12 cellular contexts compared by ENCODE assay signal in genomic region chr7:100102950-100103840, GRCh38. TPM values are rescaled to one million over a fixed set of nuclear protein-coding genes. Genes with fewer than 3 reads are reported as not detected.
DNase-seq lines count a peak whose midpoint lies in the region; ATAC-seq, FAIRE-seq and TF ChIP-seq lines count a peak whose summit lies in the region.
"Had no signal": no experiment of that assay in that cellular context is flagged by ENCODE, and none has a peak within 500 bp of the region (broad histone marks: within the 10 kb centered on the region; RNA-seq: fewer than 3 reads in every experiment).

No MANE protein-coding gene starts in this region.

- in situ Hi-C loops in IMR-90 (cut with MboI; ENCODE audit: low sequenced_read_pairs) (no loop called here), HAP-1 (cut with MboI; ENCODE audit: low sequenced_read_pairs) (no loop called here)

- H3K79me2 ChIP-seq in astrocyte (ENCODE audit: insufficient read depth, low read length) = peaks cover 36% of the 10 kb centered on the region

- TF ChIP-seq RAD21 in IMR-90 (IDR thresholded peaks at IDR 0.05; ENCODE audit: low read length) = no peak

- no peak overlapping the region for H4K5ac ChIP-seq in IMR-90 (ENCODE audit: low read depth, low read length)

- H3K4me3 ChIP-seq in CD4-positive, CD25-positive, alpha-beta regulatory T cell (ENCODE audit: low read depth, low read length) = no peak overlapping the region
- H3K4me3 ChIP-seq in IMR-90 (ENCODE audit: insufficient read depth, low read depth, low read length) (no peak overlapping the region), astrocyte (ENCODE audit: insufficient read depth, low read depth, low read length) (peak overlapping the region; percentile 69), HAP-1 (no peak overlapping the region), upper lobe of left lung (no peak overlapping the region)
- H3K4me3 ChIP-seq in naive thymus-derived CD4-positive, alpha-beta T cell (ENCODE audit: low read length) = no peak overlapping the region

- intact Hi-C loops in IMR-90 (cut with micrococcal nuclease) = no loop called here
- intact Hi-C loops in naive thymus-derived CD4-positive, alpha-beta T cell (cut with micrococcal nuclease) = loop anchor here (5.0 to 10.0 kb wide), 5 partner anchors 482 to 1139 kb away; partner anchors contain the start of genes FAM200A (in 1 of the 2), FBXO24 (in 1 of the 2), LRCH4 (in 1 of the 2) and ZKSCAN5 (in 1 of the 2)

- H2BK15ac ChIP-seq in IMR-90 (ENCODE audit: low read depth, low read length) = peak overlapping the region; percentile 81; the same call in 2 of the 3 replicates

- H3K4ac ChIP-seq in IMR-90 (ENCODE audit: low read depth, low read length) = peak overlapping the region; percentile 96

- peaks cover 0 to 34% (median 22%) of the 10 kb centered on the region in 4 donors for H3K4me1 Mint-ChIP-seq in CD4-positive, CD25-positive, alpha-beta regulatory T cell
- peaks cover 22% of the 10 kb centered on the region for H3K4me1 Mint-ChIP-seq in astrocyte (ENCODE audit: low read depth, unreplicated experiment)
- H3K4me1 Mint-ChIP-seq in naive thymus-derived CD4-positive, alpha-beta T cell = peaks cover 21 to 35% (median 31%) of the 10 kb centered on the region in 7 donors

- H2BK5ac ChIP-seq in IMR-90 (ENCODE audit: low read depth, low read length, poor library complexity, severe bottlenecking) = peak overlapping the region; percentile 52

- peaks cover 21 to 41% of the 10 kb centered on the region in 2 experiments for H3K79me1 ChIP-seq in IMR-90 (ENCODE audit: low read depth in 1 of 2, low read length in 2 of 2)

- no TSS peak for BruUV-seq in IMR-90 (replicated peaks; lab: Mats Ljungman, UMichigan)

- 26% methylated on average over 6 of the region's 17 CpGs; no CpG with 5 or more reads in 1 of the 2 experiments for WGBS in IMR-90 (ENCODE audit: extremely low coverage in 2 of 2, insufficient read length in 1 of 2), 2 experiments
- 91 to 92% methylated on average over 15 to 17 of the region's 17 CpGs for WGBS in upper lobe of left lung, 2 donors

- peaks cover 29% of the 10 kb centered on the region for H3K4me1 ChIP-seq in CD4-positive, CD25-positive, alpha-beta regulatory T cell (ENCODE audit: control insufficient read depth, insufficient read depth, low read length, poor library complexity, severe bottlenecking)
- H3K4me1 ChIP-seq in IMR-90 (ENCODE audit: control insufficient read depth, insufficient read depth, low read length) (peaks cover 15% of the 10 kb centered on the region), astrocyte (ENCODE audit: insufficient read depth, low read length) (peaks cover 24% of the 10 kb centered on the region), HAP-1 (0 out of 2 replicates have a peak, but pooled peaks cover 4% of the 10 kb centered on the region), upper lobe of left lung (peaks cover 19 to 30% (median 21%) of the 10 kb centered on the region in 4 donors)
- H3K4me1 ChIP-seq in naive thymus-derived CD4-positive, alpha-beta T cell (ENCODE audit: control insufficient read depth in 2 of 2, insufficient read depth in 2 of 2, low read length in 2 of 2) = peaks cover 17 to 20% of the 10 kb centered on the region in 2 donors

- H2BK120ac ChIP-seq in IMR-90 (ENCODE audit: low read depth, low read length) = peak overlapping the region; percentile 88

- H3K27ac ChIP-seq in CD4-positive, CD25-positive, alpha-beta regulatory T cell (ENCODE audit: insufficient read depth, low read length, poor library complexity, severe bottlenecking) = no peak overlapping the region
- peak overlapping the region; percentile 80; the same call in 1 of the 2 replicates for H3K27ac ChIP-seq in IMR-90 (ENCODE audit: insufficient read depth, low read length)
- H3K27ac ChIP-seq in astrocyte (ENCODE audit: low read depth, low read length) = peak overlapping the region; percentile 66
- H3K27ac ChIP-seq in naive thymus-derived CD4-positive, alpha-beta T cell (ENCODE audit: low read depth, low read length) = no peak overlapping the region
- peak overlapping the region in 1 of 4 donors; percentile 93 for H3K27ac ChIP-seq in upper lobe of left lung
- H3K27ac ChIP-seq: foreskin keratinocyte, right lobe of liver had no signal

- no peaks in the 10 kb centered on the region for H3K27me3 ChIP-seq in CD4-positive, CD25-positive, alpha-beta regulatory T cell (ENCODE audit: control insufficient read depth, insufficient read depth, low read length)
- no peaks in the 10 kb centered on the region for H3K27me3 ChIP-seq in IMR-90 (ENCODE audit: control insufficient read depth, insufficient read depth, low read length)
- no peaks in the 10 kb centered on the region for H3K27me3 ChIP-seq in astrocyte (ENCODE audit: insufficient read depth, low read length)
- no peaks in the 10 kb centered on the region for H3K27me3 ChIP-seq in naive thymus-derived CD4-positive, alpha-beta T cell (ENCODE audit: control insufficient read depth in 2 of 2, insufficient read depth in 2 of 2, low read length in 2 of 2)
- H3K27me3 ChIP-seq in HAP-1 (ENCODE audit: low read depth) = no peaks in the 10 kb centered on the region
- no peaks in the 10 kb centered on the region for H3K27me3 ChIP-seq in upper lobe of left lung
- H3K27me3 ChIP-seq: foreskin keratinocyte, right lobe of liver had no signal

- no peak for FAIRE-seq in astrocyte (lab: Jason Lieb, UNC)

- H3K56ac ChIP-seq in IMR-90 (ENCODE audit: extremely low read depth, insufficient read depth, low read length) = no peak overlapping the region; the same call in 1 of the 2 replicates

- no peaks in the 10 kb centered on the region for H3K9me3 ChIP-seq in CD4-positive, CD25-positive, alpha-beta regulatory T cell (ENCODE audit: control insufficient read depth in 2 of 2, low read length in 2 of 2)
- H3K9me3 ChIP-seq in IMR-90 (ENCODE audit: control insufficient read depth, insufficient read depth, low read length) = no peaks in the 10 kb centered on the region
- no peaks in the 10 kb centered on the region for H3K9me3 ChIP-seq in astrocyte (ENCODE audit: insufficient read depth, low read depth, low read length)
- H3K9me3 ChIP-seq in naive thymus-derived CD4-positive, alpha-beta T cell (ENCODE audit: control insufficient read depth in 2 of 3, low read length in 3 of 3) = no peaks in the 10 kb centered on the region
- no peaks in the 10 kb centered on the region for H3K9me3 ChIP-seq in HAP-1
- no peaks in the 10 kb centered on the region for H3K9me3 ChIP-seq in upper lobe of left lung
- H3K9me3 ChIP-seq: right lobe of liver, thoracic aorta had no signal

- peak overlapping the region; percentile 67 to 96; a peak in 3 of 4 replicates for H4K8ac ChIP-seq in IMR-90 (ENCODE audit: low read depth in 2 of 2, low read length in 2 of 2)

- H3K9me1 ChIP-seq in IMR-90 (ENCODE audit: insufficient read depth, low read length) = peaks cover 5% of the 10 kb centered on the region; the same call in 1 of the 2 replicates

- peaks cover 21% of the 10 kb centered on the region for H3K36me3 ChIP-seq in CD4-positive, CD25-positive, alpha-beta regulatory T cell (ENCODE audit: control insufficient read depth, insufficient read depth, low read length)
- H3K36me3 ChIP-seq in IMR-90 (ENCODE audit: control insufficient read depth, insufficient read depth, low read length) = peaks cover 49% of the 10 kb centered on the region
- H3K36me3 ChIP-seq in astrocyte (ENCODE audit: insufficient read depth, low read length) = peaks cover 21% of the 10 kb centered on the region
- peaks cover 7 to 41% (median 16%) of the 10 kb centered on the region in 3 experiments for H3K36me3 ChIP-seq in naive thymus-derived CD4-positive, alpha-beta T cell (ENCODE audit: control insufficient read depth in 2 of 3, insufficient read depth in 3 of 3, low read length in 3 of 3)
- peaks cover 50% of the 10 kb centered on the region for H3K36me3 ChIP-seq in HAP-1 (replicated peaks)
- H3K36me3 ChIP-seq in upper lobe of left lung = peaks cover 7 to 66% (median 53%) of the 10 kb centered on the region in 4 donors

- H3K9me3 Mint-ChIP-seq in CD4-positive, CD25-positive, alpha-beta regulatory T cell = peaks cover 0 to 2% (median 0%) of the 10 kb centered on the region in 7 donors
- H3K9me3 Mint-ChIP-seq in astrocyte (ENCODE audit: unreplicated experiment) = no peaks in the 10 kb centered on the region
- H3K9me3 Mint-ChIP-seq in naive thymus-derived CD4-positive, alpha-beta T cell = peaks cover 0 to 5% (median 0%) of the 10 kb centered on the region in 11 donors

- peak overlapping the region; percentile 80; the same call in 1 of the 2 replicates for H2BK20ac ChIP-seq in IMR-90 (ENCODE audit: low read depth, low read length)

- peak overlapping the region; percentile 92 for H3K14ac ChIP-seq in IMR-90 (replicated peaks; ENCODE audit: low read depth, low read length)

- H4K91ac ChIP-seq in IMR-90 (ENCODE audit: insufficient read depth, low read depth, low read length) = peak overlapping the region; percentile 90; the same call in 1 of the 2 replicates

- CTCF ChIA-PET in IMR-90 (lab: Yijun Ruan, JAX) = no interaction called here
- CTCF ChIA-PET in naive thymus-derived CD4-positive, alpha-beta T cell (lab: Charles Lee) = interaction anchor here (0.6 kb wide), 1 partner anchor 106 kb away, joined by 4 read pairs; no protein-coding TSS in a partner anchor

- no peak for DNase-seq in CD4-positive, CD25-positive, alpha-beta regulatory T cell
- DNase-seq in IMR-90 (peak; percentile 97), astrocyte (ENCODE audit: low read depth) (peak; percentile 98), HAP-1 (ENCODE audit: low spot score in 2 of 2) (no peak), upper lobe of left lung (no peak)
- DNase-seq in naive thymus-derived CD4-positive, alpha-beta T cell = no peak
- no peak for DNase-seq in NK-92 treated with Interleukin-12 subunit alpha and Interleukin-12 subunit beta, amount 100 ng/mL, for 24 hours (lab: John Stamatoyannopoulos, UW)
- DNase-seq: foreskin keratinocyte, NCI-H2029 treated with DMSO at 0.1 percent for 48 hours, right lobe of liver had no signal

- H4K20me1 ChIP-seq in IMR-90 (ENCODE audit: insufficient read depth, low read length) (peaks cover 7% of the 10 kb centered on the region; the same call in 1 of the 2 replicates), astrocyte (ENCODE audit: insufficient read depth, low read length) (peaks cover 23% of the 10 kb centered on the region)

- peak overlapping the region in 2 of 3 donors; percentile 64 to 66 for H3K27ac Mint-ChIP-seq in CD4-positive, CD25-positive, alpha-beta regulatory T cell
- peak overlapping the region; percentile 93 for H3K27ac Mint-ChIP-seq in astrocyte (ENCODE audit: unreplicated experiment)
- H3K27ac Mint-ChIP-seq in naive thymus-derived CD4-positive, alpha-beta T cell = peak overlapping the region in 8 of 9 donors; percentile 9 to 86 (median 74)

- H3K4me3 Mint-ChIP-seq in CD4-positive, CD25-positive, alpha-beta regulatory T cell = peak overlapping the region; percentile 81 to 99 (median 88)
- H3K4me3 Mint-ChIP-seq in astrocyte (ENCODE audit: unreplicated experiment) = peak overlapping the region; percentile 93
- H3K4me3 Mint-ChIP-seq in naive thymus-derived CD4-positive, alpha-beta T cell = peak overlapping the region; percentile 58 to 95 (median 89)

- H3K4me2 ChIP-seq in IMR-90 (ENCODE audit: low read depth, low read length) = no peak overlapping the region
- peak overlapping the region; percentile 93 for H3K4me2 ChIP-seq in astrocyte (ENCODE audit: low read length)

- ATAC-seq in CD4-positive, CD25-positive, alpha-beta regulatory T cell (ENCODE audit: low read depth in 2 of 2) = no peak
- ATAC-seq in IMR-90 (ENCODE audit: low read depth) (peak; percentile 2; the same call in 1 of the 2 replicates), HG02973 (IDR thresholded peaks at IDR 0.05; ENCODE audit: unreplicated experiment) (no peak), upper lobe of left lung (ENCODE audit: low FRiP score in 2 of 2) (no peak)
- ATAC-seq in naive thymus-derived CD4-positive, alpha-beta T cell = no peak
- ATAC-seq: foreskin keratinocyte, right lobe of liver had no signal

- dilution Hi-C loops in IMR-90 (cut with HindIII; ENCODE audit: low sequenced_read_pairs, unreplicated experiment) = no loop called here

- H2AK5ac ChIP-seq in IMR-90 (ENCODE audit: low read depth, low read length) = peak overlapping the region; percentile 97

- H3K18ac ChIP-seq in IMR-90 (ENCODE audit: low read depth, low read length) = no peak overlapping the region

- H3K23ac ChIP-seq in IMR-90 (ENCODE audit: low read depth, low read length) = peak overlapping the region; percentile 91; the same call in 1 of the 2 replicates

- H2AFZ ChIP-seq in IMR-90 (replicated peaks; ENCODE audit: low read length, poor library complexity) (peak overlapping the region; percentile 82), astrocyte (ENCODE audit: low read depth, low read length) (no peak overlapping the region)

- no peak for TF ChIP-seq EP300 in upper lobe of left lung (IDR thresholded peaks at IDR 0.05)

- POLR2A ChIA-PET in IMR-90 (lab: Charles Lee; ENCODE audit: unreplicated experiment) = interaction anchor here (1.7 kb wide), 1 partner anchor 18 kb away, joined by 6 read pairs; no protein-coding TSS in a partner anchor
- POLR2A ChIA-PET in naive thymus-derived CD4-positive, alpha-beta T cell (lab: Charles Lee) = interaction anchor here (4.6 kb wide), 1 partner anchor 20 kb away, joined by 107 read pairs; the partner anchor contains the start of gene MBLAC1

- H3K36me3 Mint-ChIP-seq in CD4-positive, CD25-positive, alpha-beta regulatory T cell = peaks cover 13% of the 10 kb centered on the region
- H3K36me3 Mint-ChIP-seq in astrocyte (ENCODE audit: low read depth, unreplicated experiment) = peaks cover 20% of the 10 kb centered on the region
- H3K36me3 Mint-ChIP-seq in naive thymus-derived CD4-positive, alpha-beta T cell = peaks cover 10 to 23% (median 17%) of the 10 kb centered on the region in 5 donors

- H2AK9ac ChIP-seq in IMR-90 (replicated peaks; ENCODE audit: low read depth, low read length, poor library complexity) = peak overlapping the region; percentile 98

- peaks cover 15% of the 10 kb centered on the region for H3K27me3 Mint-ChIP-seq in CD4-positive, CD25-positive, alpha-beta regulatory T cell
- H3K27me3 Mint-ChIP-seq in astrocyte (ENCODE audit: low read depth, unreplicated experiment) = no peaks in the 10 kb centered on the region
- no peaks in the 10 kb centered on the region for H3K27me3 Mint-ChIP-seq in naive thymus-derived CD4-positive, alpha-beta T cell

- TF ChIP-seq CTCF in IMR-90 (conservative IDR thresholded peaks at IDR 0.05; ENCODE audit: low read depth, low read length) (no peak), astrocyte (IDR thresholded peaks at IDR 0.05; ENCODE audit: insufficient read depth, low read depth, low read length) (no peak), upper lobe of left lung (IDR thresholded peaks at IDR 0.05) (no peak)

- H3K9ac ChIP-seq in IMR-90 (ENCODE audit: low read depth, low read length) (no peak overlapping the region), astrocyte (ENCODE audit: low read length) (peak overlapping the region; percentile 91)

- peak; percentile 61; the same call in 1 of the 2 replicates for TF ChIP-seq POLR2A in IMR-90 (IDR thresholded peaks at IDR 0.05; ENCODE audit: low read depth, low read length)
- no peak for TF ChIP-seq POLR2A in upper lobe of left lung (IDR thresholded peaks at IDR 0.05)

RNA-seq across cellular contexts. Expression of gene AP4M1, which starts 1.8 kb away (rescaled TPM):
- 5.6 TPM for total RNA-seq in CD4-positive, CD25-positive, alpha-beta regulatory T cell
- 1 to 10 TPM; 2.6 to 6.4 (median 4.3) TPM for polyA plus RNA-seq in CD4-positive, CD25-positive, alpha-beta regulatory T cell
- total RNA-seq in IMR-90 (2012; rRNA removed) = 18.6 and 21.1 TPM in 2 replicates
- polyA plus RNA-seq in IMR-90 (2012; rRNA removed) = 20.5 and 21.4 TPM in 2 replicates
- polyA plus RNA-seq in IMR-90 (2012; cell fraction: cytosol; rRNA removed) = 17.7 and 24.6 TPM in 2 replicates
- 52.6 and 55.7 TPM in 2 replicates for polyA plus RNA-seq in IMR-90 (2012; cell fraction: nucleus; rRNA removed; ENCODE audit: low replicate concordance)
- 14.7 and 15.5 TPM in 2 replicates for total RNA-seq in astrocyte
- 10 to 100 TPM in 3 of 5 experiments, 1 to 10 TPM in 2; 7.5 to 13.8 (median 11.0) TPM for total RNA-seq in naive thymus-derived CD4-positive, alpha-beta T cell
- polyA plus RNA-seq in naive thymus-derived CD4-positive, alpha-beta T cell = 1 to 10 TPM; 2.6 to 5.1 TPM
- 100 to 1,000 TPM in 1 of 6 donors, 10 to 100 TPM in 5; 17.3 to 142 (median 19.4) TPM for total RNA-seq in upper lobe of left lung

RNA-seq across cellular contexts. Expression of gene MCM7, which starts 2.0 kb away (rescaled TPM):
- total RNA-seq in CD4-positive, CD25-positive, alpha-beta regulatory T cell = 82.0 TPM
- polyA plus RNA-seq in CD4-positive, CD25-positive, alpha-beta regulatory T cell = 10 to 100 TPM; 31.2 to 45.2 (median 35.8) TPM
- total RNA-seq in IMR-90 (2012; rRNA removed) = 130 and 137 TPM in 2 replicates
- 104 and 119 TPM in 2 replicates for polyA plus RNA-seq in IMR-90 (2012; rRNA removed)
- 47.2 and 71.0 TPM in 2 replicates for polyA plus RNA-seq in IMR-90 (2012; cell fraction: cytosol; rRNA removed)
- 196 and 287 TPM in 2 replicates for polyA plus RNA-seq in IMR-90 (2012; cell fraction: nucleus; rRNA removed; ENCODE audit: low replicate concordance)
- total RNA-seq in astrocyte = 39.7 and 55.2 TPM in 2 replicates
- 100 to 1,000 TPM in 4 of 5 experiments, 10 to 100 TPM in 1; 80.3 to 263 (median 168) TPM for total RNA-seq in naive thymus-derived CD4-positive, alpha-beta T cell
- 10 to 100 TPM; 29.5 to 49.9 TPM for polyA plus RNA-seq in naive thymus-derived CD4-positive, alpha-beta T cell
- total RNA-seq in upper lobe of left lung = 10 to 100 TPM; 29.3 to 78.6 (median 44.1) TPM

RNA-seq across cellular contexts. Expression of gene COPS6, which starts 14.4 kb away (rescaled TPM):
- total RNA-seq in CD4-positive, CD25-positive, alpha-beta regulatory T cell = 74.4 TPM
- polyA plus RNA-seq in CD4-positive, CD25-positive, alpha-beta regulatory T cell = 100 to 1,000 TPM; 123 to 180 (median 144) TPM
- total RNA-seq in IMR-90 (2012; rRNA removed) = 158 and 185 TPM in 2 replicates
- 303 and 325 TPM in 2 replicates for polyA plus RNA-seq in IMR-90 (2012; rRNA removed)
- polyA plus RNA-seq in IMR-90 (2012; cell fraction: cytosol; rRNA removed) = 189 and 197 TPM in 2 replicates
- polyA plus RNA-seq in IMR-90 (2012; cell fraction: nucleus; rRNA removed; ENCODE audit: low replicate concordance) = 146 and 159 TPM in 2 replicates
- 87.9 and 95.3 TPM in 2 replicates for total RNA-seq in astrocyte
- total RNA-seq in naive thymus-derived CD4-positive, alpha-beta T cell = 100 to 1,000 TPM in 1 of 5 experiments, 10 to 100 TPM in 4; 65.7 to 103 (median 80.1) TPM
- polyA plus RNA-seq in naive thymus-derived CD4-positive, alpha-beta T cell = 100 to 1,000 TPM; 110 to 122 TPM
- total RNA-seq in upper lobe of left lung = 100 to 1,000 TPM in 1 of 6 donors, 10 to 100 TPM in 5; 23.4 to 217 (median 53.9) TPM

RNA-seq across cellular contexts. Expression of gene TAF6, which starts 16.0 kb away (rescaled TPM):
- 47.1 TPM for total RNA-seq in CD4-positive, CD25-positive, alpha-beta regulatory T cell
- 10 to 100 TPM; 17.9 to 24.5 (median 21.9) TPM for polyA plus RNA-seq in CD4-positive, CD25-positive, alpha-beta regulatory T cell
- 11.3 and 14.4 TPM in 2 replicates for total RNA-seq in IMR-90 (2012; rRNA removed)
- polyA plus RNA-seq in IMR-90 (2012; rRNA removed) = 55.3 and 56.5 TPM in 2 replicates
- polyA plus RNA-seq in IMR-90 (2012; cell fraction: cytosol; rRNA removed) = 48.4 and 56.7 TPM in 2 replicates
- polyA plus RNA-seq in IMR-90 (2012; cell fraction: nucleus; rRNA removed; ENCODE audit: low replicate concordance) = 51.7 and 92.5 TPM in 2 replicates
- 35.7 and 47.0 TPM in 2 replicates for total RNA-seq in astrocyte
- total RNA-seq in naive thymus-derived CD4-positive, alpha-beta T cell = 10 to 100 TPM; 39.5 to 68.1 (median 55.0) TPM
- polyA plus RNA-seq in naive thymus-derived CD4-positive, alpha-beta T cell = 10 to 100 TPM; 30.8 to 45.0 TPM
- 10 to 100 TPM; 33.4 to 76.5 (median 53.0) TPM for total RNA-seq in upper lobe of left lung

RNA-seq across cellular contexts. Expression of gene CNPY4, which starts 16.2 kb away (rescaled TPM):
- 20.7 TPM for total RNA-seq in CD4-positive, CD25-positive, alpha-beta regulatory T cell
- polyA plus RNA-seq in CD4-positive, CD25-positive, alpha-beta regulatory T cell = 10 to 100 TPM; 14.1 to 20.6 (median 17.6) TPM
- total RNA-seq in IMR-90 (2012; rRNA removed) = 13.3 and 20.0 TPM in 2 replicates
- polyA plus RNA-seq in IMR-90 (2012; rRNA removed) = 18.1 and 21.9 TPM in 2 replicates
- polyA plus RNA-seq in IMR-90 (2012; cell fraction: cytosol; rRNA removed) = 9.3 and 14.0 TPM in 2 replicates
- 10.9 and 19.5 TPM in 2 replicates for polyA plus RNA-seq in IMR-90 (2012; cell fraction: nucleus; rRNA removed; ENCODE audit: low replicate concordance)
- total RNA-seq in astrocyte = 16.4 and 18.5 TPM in 2 replicates
- total RNA-seq in naive thymus-derived CD4-positive, alpha-beta T cell = 10 to 100 TPM; 22.1 to 68.2 (median 40.3) TPM
- polyA plus RNA-seq in naive thymus-derived CD4-positive, alpha-beta T cell = 10 to 100 TPM; 21.5 to 22.3 TPM
- 10 to 100 TPM in 2 of 6 donors, 1 to 10 TPM in 4; 2.9 to 14.6 (median 6.5) TPM for total RNA-seq in upper lobe of left lung

Comparison
In these comparisons a context has a peak if more than half of its experiments do, and no peak if none do; other contexts are left out.
1. DNase-seq: peak in IMR-90 (single experiment) and astrocyte (single experiment); none in CD4-positive, CD25-positive, alpha-beta regulatory T cell (0 of 3), naive thymus-derived CD4-positive, alpha-beta T cell (0 of 9), HAP-1 (0 of 2), upper lobe of left lung (0 of 2) and NK-92 treated with Interleukin-12 subunit alpha and Interleukin-12 subunit beta, amount 100 ng/mL, for 24 hours (single experiment).
2. H3K27ac ChIP-seq: peak in IMR-90 (single experiment) and astrocyte (single experiment); none in CD4-positive, CD25-positive, alpha-beta regulatory T cell (single experiment) and naive thymus-derived CD4-positive, alpha-beta T cell (single experiment).
3. Peak in every context shown above with its lines, with median percentiles within 50 percentile points of each other: H3K27ac Mint-ChIP-seq and H3K4me3 Mint-ChIP-seq.